ENCODE assay signal across 23 cellular contexts in the genomic region with DNA sequence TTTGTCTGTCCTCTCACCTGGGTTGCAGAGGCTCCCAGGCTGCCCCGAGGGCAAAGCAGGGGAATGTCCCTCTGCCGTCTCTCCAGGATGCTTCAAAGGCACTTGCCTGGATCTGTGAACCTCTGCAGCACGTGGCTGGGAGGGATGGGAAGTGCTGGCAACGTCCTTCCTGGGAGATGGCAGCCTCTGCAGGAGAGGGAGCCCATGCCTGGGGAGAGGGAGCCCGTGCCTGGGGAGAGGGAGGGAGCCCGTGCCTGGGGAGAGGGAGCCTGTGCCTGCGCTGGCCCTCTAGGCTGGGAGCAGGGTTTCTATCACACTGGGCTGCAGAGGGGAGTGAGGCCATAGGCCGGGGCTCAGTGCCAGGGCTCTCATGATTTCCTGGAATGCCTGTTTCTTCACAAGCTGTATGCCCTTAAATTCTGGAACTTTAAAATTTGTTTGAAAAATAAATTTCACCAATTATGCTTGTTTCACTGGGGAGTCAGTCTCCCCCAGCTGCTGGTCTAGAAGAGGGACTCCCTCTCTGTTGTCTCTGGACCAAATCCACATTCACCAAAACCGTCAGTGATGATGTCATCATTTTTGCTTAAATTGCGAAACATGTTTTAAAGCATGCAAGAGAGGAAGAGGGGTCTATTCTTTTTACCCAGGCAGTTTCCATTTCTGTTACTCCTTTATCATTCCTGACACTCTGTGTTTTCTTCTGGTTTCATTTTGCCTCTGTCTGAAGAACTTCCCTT.
DNase-seq lines count a peak whose midpoint lies in the region; ATAC-seq, FAIRE-seq and TF ChIP-seq lines count a peak whose summit lies in the region.
"Had no signal": no experiment of that assay in that cellular context is flagged by ENCODE, and none has a peak within 500 bp of the region (broad histone marks: within the 10 kb centered on the region; RNA-seq: fewer than 3 reads in every experiment).

No MANE protein-coding gene starts in this region.

- H3K9me3 ChIP-seq in T-helper 17 cell (ENCODE audit: control insufficient read depth, low read length, poor library complexity, severe bottlenecking) (no peaks in the 10 kb centered on the region), HepG2 (ENCODE audit: low read length) (peaks cover 13% of the 10 kb centered on the region)
- H3K9me3 ChIP-seq: BE2C had no signal

- peak overlapping the region; percentile 41 for H3K27ac Mint-ChIP-seq in activated CD4-positive, alpha-beta T cell treated with anti-CD3 and anti-CD28 coated beads, Interleukin-2, amount 10 ng/mL, durations not matched to agents 24 days and 14 days
- peak overlapping the region; percentile 94 for H3K27ac Mint-ChIP-seq in T-helper 17 cell

- no peaks in the 10 kb centered on the region for H3K36me3 ChIP-seq in HepG2 (replicated peaks in 1 of 2; ENCODE audit: control insufficient read depth in 1 of 2, insufficient read depth in 2 of 2, low read length in 2 of 2)
- H3K36me3 ChIP-seq: BE2C, left lung, vagina had no signal

- H3K4me2 ChIP-seq in HepG2 (ENCODE audit: low read depth, low read length): no peak overlapping the region

- TF ChIP-seq POLR2A in HepG2 (IDR thresholded peaks at IDR 0.05; ENCODE audit: insufficient read depth in 1 of 2, low read depth in 2 of 2, low read length in 2 of 2): no peak

- intact Hi-C loops in activated CD4-positive, alpha-beta T cell treated with anti-CD3 and anti-CD28 coated beads, Interleukin-2, amount 10 ng/mL, durations not matched to agents 24 days and 14 days (cut with micrococcal nuclease): no loop called here
- intact Hi-C loops in HepG2 (cut with micrococcal nuclease; ENCODE audit: unreplicated experiment): no loop called here

- peak; percentile 54 for DNase-seq in activated CD4-positive, alpha-beta T cell treated with anti-CD3 and anti-CD28 coated beads, Interleukin-2, amount 10 ng/mL, durations not matched to agents 24 days and 14 days
- no peak for DNase-seq in activated CD4-positive, alpha-beta T cell treated with anti-CD3 and anti-CD28 coated beads, Interleukin-2, amount 50 U/mL, for 1 hour
- DNase-seq in D341Med (ENCODE audit: low spot score): peak; percentile 14
- no peak for DNase-seq in T-helper 17 cell
- no peak for DNase-seq in HepG2 (ENCODE audit: low spot score)
- DNase-seq in GM13977 (ENCODE audit: low spot score): no peak
- DNase-seq: BE2C; caudate nucleus; DMS 273 treated with DMSO at 0.1 percent for 48 hours; glutamatergic neuron; Karpas-422; mucosa of descending colon; NCI-H524 treated with DMSO at 0.1 percent for 48 hours; stimulated activated CD4-positive, alpha-beta T cell treated with anti-CD3 and anti-CD28 coated beads, Interleukin-12 subunit alpha, Interleukin-12 subunit beta, amount 100 ng/mL, for 4 hours; substantia nigra; SW 1271 had no signal

- 28% methylated on average over 8 of the region's 10 CpGs for WGBS in HepG2 (ENCODE audit: low lambda C conversion rate)

- peaks cover 28% of the 10 kb centered on the region for H3K4me1 Mint-ChIP-seq in activated CD4-positive, alpha-beta T cell treated with anti-CD3 and anti-CD28 coated beads, Interleukin-2, amount 10 ng/mL, durations not matched to agents 24 days and 14 days
- H3K4me1 Mint-ChIP-seq in T-helper 17 cell: peaks cover 23% of the 10 kb centered on the region

- H4K20me1 ChIP-seq in HepG2 (ENCODE audit: insufficient read depth, low read length): no peaks in the 10 kb centered on the region

- TF ChIP-seq CTCF in HepG2 (CRISPR knock-in tag; IDR thresholded peaks at IDR 0.05) (no peak), GM13977 (IDR thresholded peaks at IDR 0.05; ENCODE audit: extremely low read depth, insufficient read depth, missing control alignments) (no peak)

- no peaks in the 10 kb centered on the region for H3K27me3 Mint-ChIP-seq in activated CD4-positive, alpha-beta T cell treated with anti-CD3 and anti-CD28 coated beads, Interleukin-2, amount 10 ng/mL, durations not matched to agents 24 days and 14 days
- H3K27me3 Mint-ChIP-seq in T-helper 17 cell: no peaks in the 10 kb centered on the region

- H3K27ac ChIP-seq in HepG2 (ENCODE audit: extremely low read length, insufficient read depth, low read length): no peak overlapping the region
- H3K27ac ChIP-seq: left lung, vagina, VCaP had no signal

- H3K4me1 ChIP-seq in HepG2 (ENCODE audit: insufficient read depth, low read length): peaks cover 8% of the 10 kb centered on the region; the same call in 1 of the 2 replicates
- H3K4me1 ChIP-seq: BE2C, left lung, vagina had no signal

- no peak overlapping the region for H3K9ac ChIP-seq in HepG2 (ENCODE audit: insufficient read depth, low read depth, low read length)

- peaks cover 16% of the 10 kb centered on the region for H3K9me3 Mint-ChIP-seq in activated CD4-positive, alpha-beta T cell treated with anti-CD3 and anti-CD28 coated beads, Interleukin-2, amount 10 ng/mL, durations not matched to agents 24 days and 14 days

- CTCF ChIA-PET in HepG2 (lab: Yijun Ruan, JAX; ENCODE audit: low intra/inter-chr PET ratio, low total read pairs): no interaction called here

- POLR2A ChIA-PET in HepG2 (lab: Yijun Ruan, JAX): no interaction called here

- H3K4me3 ChIP-seq in HepG2 (replicated peaks in 1 of 3; ENCODE audit: insufficient read depth in 1 of 3, low read depth in 2 of 3, low read length in 3 of 3): no peak overlapping the region
- H3K4me3 ChIP-seq: left lung, mucosa of descending colon, vagina had no signal

- ATAC-seq in T-helper 17 cell (peak; percentile 2), HepG2 (no peak), HG03521 (IDR thresholded peaks at IDR 0.05; ENCODE audit: unreplicated experiment) (no peak), HG02798 (IDR thresholded peaks at IDR 0.05; ENCODE audit: poor library complexity, unreplicated experiment) (no peak)
- ATAC-seq: esophagus mucosa, left lung had no signal

- TF ChIP-seq EP300 in HepG2 (IDR thresholded peaks at IDR 0.05; ENCODE audit: low read depth in 2 of 2, low read length in 2 of 2) (no peak), HepG2 (CRISPR knock-in tag; IDR thresholded peaks at IDR 0.05; ENCODE audit: borderline replicate concordance) (no peak)

- in situ Hi-C loops in HepG2 (cut with HindIII; ENCODE audit: extremely low pct_ligation_motif_present, low pct_unique_long_range_greater_than_20kb): no loop called here
- in situ Hi-C loops in GM13977 (cut with MboI; ENCODE audit: low pct_unique_long_range_greater_than_20kb, low sequenced_read_pairs, unreplicated experiment): no loop called here

- BruUV-seq in HepG2 (replicated peaks; lab: Mats Ljungman, UMichigan): no TSS peak

- TF ChIP-seq RAD21 in HepG2 (CRISPR knock-in tag; IDR thresholded peaks at IDR 0.05): no peak

- no peaks in the 10 kb centered on the region for H3K79me2 ChIP-seq in HepG2 (ENCODE audit: insufficient read depth, low read length)

- H3K36me3 Mint-ChIP-seq in activated CD4-positive, alpha-beta T cell treated with anti-CD3 and anti-CD28 coated beads, Interleukin-2, amount 10 ng/mL, durations not matched to agents 24 days and 14 days (ENCODE audit: low read depth): peaks cover 19% of the 10 kb centered on the region
- H3K36me3 Mint-ChIP-seq in T-helper 17 cell (ENCODE audit: low read depth): no peaks in the 10 kb centered on the region

- no peak overlapping the region for H2AFZ ChIP-seq in HepG2 (ENCODE audit: low read length)

- no peak overlapping the region for H3K4me3 Mint-ChIP-seq in activated CD4-positive, alpha-beta T cell treated with anti-CD3 and anti-CD28 coated beads, Interleukin-2, amount 10 ng/mL, durations not matched to agents 24 days and 14 days
- peak overlapping the region; percentile 70 for H3K4me3 Mint-ChIP-seq in T-helper 17 cell

- peaks cover 5 to 48% of the 10 kb centered on the region in 2 experiments; a peak in 4 of 5 replicates for H3K27me3 ChIP-seq in HepG2 (ENCODE audit: control insufficient read depth in 1 of 2, insufficient read depth in 2 of 2, low read length in 2 of 2)
- H3K27me3 ChIP-seq: BE2C, vagina had no signal

- no peak for FAIRE-seq in HepG2 (lab: Jason Lieb, UNC)
- FAIRE-seq: GM12892 had no signal

TF ChIP-seq in HepG2, 621 proteins besides CTCF, POLR2A, EP300 and RAD21:
- TF ChIP-seq ZNF891 (CRISPR knock-in tag; IDR thresholded peaks at IDR 0.05) (no peak), ZMAT3 (CRISPR knock-in tag; conservative IDR thresholded peaks at IDR 0.05) (no peak), CEBPB (IDR thresholded peaks at IDR 0.05; ENCODE audit: borderline replicate concordance, low read depth, low read length) (peak; percentile 81), ATF7 (IDR thresholded peaks at IDR 0.05) (peak; percentile 97), ATF7 (CRISPR knock-in tag; IDR thresholded peaks at IDR 0.05) (no peak), MAFK (conservative IDR thresholded peaks at IDR 0.05 in 1 of 2, IDR thresholded peaks at IDR 0.05 in 1 of 2; ENCODE audit: low read length in 2 of 2) (peak; percentile 31 to 34; a peak in 2 of 4 replicates), CREB1 (IDR thresholded peaks at IDR 0.05) (peak; percentile 73), CREB1 (CRISPR knock-in tag; IDR thresholded peaks at IDR 0.05) (no peak)
- TF ChIP-seq, protein P1, sequence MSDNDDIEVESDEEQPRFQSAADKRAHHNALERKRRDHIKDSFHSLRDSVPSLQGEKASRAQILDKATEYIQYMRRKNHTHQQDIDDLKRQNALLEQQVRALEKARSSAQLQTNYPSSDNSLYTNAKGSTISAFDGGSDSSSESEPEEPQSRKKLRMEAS (IDR thresholded peaks at IDR 0.05): peak; percentile 29; the same call in 1 of the 2 replicates

Comparison
In these comparisons a context has a peak if more than half of its experiments do, and no peak if none do; other contexts are left out.
1. DNase-seq: peak in activated CD4-positive, alpha-beta T cell treated with anti-CD3 and anti-CD28 coated beads, Interleukin-2, amount 10 ng/mL, durations not matched to agents 24 days and 14 days (single experiment) and D341Med (single experiment); none in activated CD4-positive, alpha-beta T cell treated with anti-CD3 and anti-CD28 coated beads, Interleukin-2, amount 50 U/mL, for 1 hour (single experiment), T-helper 17 cell (0 of 3), HepG2 (single experiment) and GM13977 (single experiment).